Comparison of ENCODE assay signal across 1 cellular context in the genomic region with DNA sequence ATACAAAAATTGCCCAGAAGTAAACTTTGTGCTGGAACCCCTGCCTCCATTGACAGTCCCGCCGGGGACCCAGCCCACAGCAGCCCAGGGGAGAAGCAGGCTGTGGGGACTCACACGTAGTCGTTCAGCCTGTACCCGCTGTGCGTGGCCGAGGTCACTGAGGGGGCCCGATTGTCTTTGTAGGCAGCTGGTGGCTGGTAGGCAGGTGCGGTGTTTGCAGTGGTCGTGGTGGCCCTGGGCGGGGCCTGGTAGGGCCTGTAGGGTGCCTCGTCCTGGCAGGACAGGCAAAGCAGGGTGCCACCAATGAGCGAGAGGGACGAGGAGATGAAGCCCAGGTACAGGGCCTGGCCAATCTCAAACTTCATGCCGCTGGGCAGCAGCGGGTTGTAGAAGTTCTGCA.
TF ChIP-seq lines count a peak whose summit lies in the region.

No MANE protein-coding gene starts in this region.

TF ChIP-seq in HEK293, 187 proteins besides CTCF, POLR2A, EP300 and RAD21:
- peak; percentile 31; the same call in 1 of the 2 replicates for TF ChIP-seq ZIC2 (tag by site-specific recombination; IDR thresholded peaks at IDR 0.05)
- TF ChIP-seq ZNF350 (tag by site-specific recombination; IDR thresholded peaks at IDR 0.05), result no peak
